In the genomic region with DNA sequence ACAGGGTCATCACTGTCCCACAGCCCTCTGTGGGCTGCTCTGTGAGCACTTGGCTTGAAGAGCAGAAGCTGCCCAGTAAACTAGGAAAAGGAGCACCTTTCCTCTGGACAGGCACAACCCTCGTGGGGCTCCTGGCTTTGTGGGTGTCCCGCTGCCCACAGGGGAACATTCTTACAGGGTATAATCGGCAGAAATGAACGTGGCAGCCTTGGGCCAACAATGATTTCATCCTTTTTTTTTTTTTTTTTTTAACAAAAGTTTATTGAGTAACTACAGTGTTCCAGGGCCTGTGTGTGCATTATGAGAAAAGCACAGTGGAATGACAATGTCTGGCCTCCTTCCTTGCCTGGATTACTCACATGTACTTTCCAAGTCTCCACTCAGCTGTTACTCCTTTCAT, we compare ENCODE assay signal across 11 cellular contexts.
A peak's percentile ranks its signal among the peaks of the same experiment; 100 is the strongest.
DNase-seq lines count a peak whose midpoint lies in the region; ATAC-seq, FAIRE-seq and TF ChIP-seq lines count a peak whose summit lies in the region.
"Had no signal": no experiment of that assay in that cellular context is flagged by ENCODE, and none has a peak within 500 bp of the region (broad histone marks: within the 10 kb centered on the region; RNA-seq: fewer than 3 reads in every experiment).

No MANE protein-coding gene starts in this region.

- H3K79me2 ChIP-seq in osteoblast (ENCODE audit: insufficient read depth, low read length) = peaks cover 35% of the 10 kb centered on the region

- H3K27ac Mint-ChIP-seq in progenitor cell of endocrine pancreas = no peak overlapping the region

- H3K4me2 ChIP-seq in osteoblast (ENCODE audit: insufficient read depth, low read length) = peak overlapping the region; percentile 80

- H3K9me3 Mint-ChIP-seq in progenitor cell of endocrine pancreas (ENCODE audit: low read depth) = no peaks in the 10 kb centered on the region

- no peak for TF ChIP-seq POLR2A in tibial nerve (IDR thresholded peaks at IDR 0.05)

- H3K9me3 ChIP-seq in osteoblast (ENCODE audit: low read depth, low read length) (no peaks in the 10 kb centered on the region), tibial nerve (no peaks in the 10 kb centered on the region)
- H3K9me3 ChIP-seq: stomach had no signal

- no peaks in the 10 kb centered on the region for H3K36me3 Mint-ChIP-seq in progenitor cell of endocrine pancreas (ENCODE audit: insufficient read depth)

- H3K4me3 ChIP-seq in epithelial cell of proximal tubule (ENCODE audit: low read depth, low read length) (peak overlapping the region; percentile 22), osteoblast (ENCODE audit: insufficient read depth, low read length) (peak overlapping the region; percentile 49), tibial nerve (no peak overlapping the region)
- H3K4me3 ChIP-seq: stomach had no signal

- DNase-seq in Daoy (ENCODE audit: low read depth) (peak; percentile 64), RCC 7860 (ENCODE audit: low spot score) (peak; percentile 75), epithelial cell of proximal tubule (ENCODE audit: low read depth) (peak; percentile 76), osteoblast (ENCODE audit: insufficient read length, low spot score, missing footprints) (no peak), hippocampal formation (lab: John Stamatoyannopoulos, UW) (no peak), progenitor cell of endocrine pancreas (ENCODE audit: low spot score, unreplicated experiment) (no peak), tibial nerve (ENCODE audit: low spot score in 2 of 2) (no peak)
- DNase-seq: KG1; stimulated activated CD4-positive, alpha-beta T cell treated with anti-CD3 and anti-CD28 coated beads, Interleukin-15, amount 100 ng/mL, for 24 hours; stomach had no signal

- TF ChIP-seq CTCF in epithelial cell of proximal tubule (conservative IDR thresholded peaks at IDR 0.05; ENCODE audit: low read depth, low read length) (no peak), osteoblast (IDR thresholded peaks at IDR 0.05; ENCODE audit: extremely low read depth, low read depth, low read length) (no peak), progenitor cell of endocrine pancreas (IDR thresholded peaks at IDR 0.05; ENCODE audit: unreplicated experiment) (no peak), tibial nerve (IDR thresholded peaks at IDR 0.05) (no peak)

- FAIRE-seq in RCC 7860 (lab: Jason Lieb, UNC) = peak; percentile 75

- H3K27ac ChIP-seq in osteoblast (ENCODE audit: low read depth, low read length) (peak overlapping the region; percentile 98), tibial nerve (peak overlapping the region in 2 of 4 donors; percentile 15 to 63)
- H3K27ac ChIP-seq: stomach had no signal

- H3K4me1 Mint-ChIP-seq in progenitor cell of endocrine pancreas (ENCODE audit: low read depth) = peaks cover 12% of the 10 kb centered on the region

- H3K27me3 Mint-ChIP-seq in progenitor cell of endocrine pancreas = no peaks in the 10 kb centered on the region

- TF ChIP-seq EP300 in tibial nerve (IDR thresholded peaks at IDR 0.05) = peak in 1 of 2 donors; percentile 13

- 37 to 57% methylated on average over 4 of the region's 4 CpGs for WGBS in tibial nerve, 2 donors

- no peak overlapping the region for H3K4me3 Mint-ChIP-seq in progenitor cell of endocrine pancreas (ENCODE audit: low read depth)

- no peak overlapping the region for H2AFZ ChIP-seq in osteoblast (ENCODE audit: low read length)

- H3K27me3 ChIP-seq in osteoblast (ENCODE audit: insufficient read depth, low read length) (no peaks in the 10 kb centered on the region), tibial nerve (no peaks in the 10 kb centered on the region)
- H3K27me3 ChIP-seq: stomach had no signal

- no peaks in the 10 kb centered on the region for H4K20me1 ChIP-seq in osteoblast (ENCODE audit: insufficient read depth, low read length)

- H3K4me1 ChIP-seq in osteoblast (ENCODE audit: insufficient read depth, low read length) (peaks cover 84% of the 10 kb centered on the region), tibial nerve (peaks cover 0 to 78% (median 21%) of the 10 kb centered on the region in 4 donors)

- no peak for ATAC-seq in GM21390 (IDR thresholded peaks at IDR 0.05; ENCODE audit: unreplicated experiment)

- H3K36me3 ChIP-seq in osteoblast (ENCODE audit: insufficient read depth, low read length) = peaks cover 3% of the 10 kb centered on the region
- no peaks in the 10 kb centered on the region for H3K36me3 ChIP-seq in tibial nerve
- H3K36me3 ChIP-seq: stomach had no signal

Comparison
In these comparisons a context has a peak if more than half of its experiments do, and no peak if none do; other contexts are left out.
1. DNase-seq: peak in Daoy (single experiment), RCC 7860 (single experiment) and epithelial cell of proximal tubule (single experiment); none in osteoblast (single experiment), hippocampal formation (0 of 2), progenitor cell of endocrine pancreas (single experiment) and tibial nerve (0 of 2).
2. H3K4me3 ChIP-seq: peak in epithelial cell of proximal tubule (single experiment) and osteoblast (single experiment); none in tibial nerve (0 of 4).